8 cellular contexts compared by ENCODE assay signal in genomic region chr14:20613094-20614037, GRCh38.
A peak's percentile ranks its signal among the peaks of the same experiment; 100 is the strongest.
DNase-seq lines count a peak whose midpoint lies in the region; ATAC-seq and TF ChIP-seq lines count a peak whose summit lies in the region.

No MANE protein-coding gene starts in this region.

- in situ Hi-C loops in ACHN (cut with HindIII; ENCODE audit: low pct_ligation_motif_present, low pct_unique_long_range_greater_than_20kb, low sequenced_read_pairs) = no loop called here

- peak; percentile 95 for DNase-seq in ACHN
- peak; percentile 97 for DNase-seq in NCI-H2171 (lab: John Stamatoyannopoulos, UW)
- DNase-seq in cardiac fibroblast (ENCODE audit: low read depth in 2 of 2) = peak; percentile 98 to 99
- peak; percentile 93 for DNase-seq in inferior parietal cortex (ENCODE audit: extremely low spot score)
- peak; percentile 88 for DNase-seq in smooth muscle cell of the brain vasculature (ENCODE audit: low read depth, low spot score)

- peak overlapping the region; percentile 47 for H3K27ac ChIP-seq in VCaP

- TF ChIP-seq CTCF in VCaP (conservative IDR thresholded peaks at IDR 0.05) (peak; percentile 76), cardiac fibroblast (IDR thresholded peaks at IDR 0.05; ENCODE audit: low read depth, low read length) (peak; percentile 73)

- peak; percentile 51 for ATAC-seq in GM18861 (IDR thresholded peaks at IDR 0.05; ENCODE audit: unreplicated experiment)
- peak; percentile 58 for ATAC-seq in HG03103 (IDR thresholded peaks at IDR 0.05; ENCODE audit: low read depth, unreplicated experiment)

- H3K4me3 ChIP-seq in cardiac fibroblast (replicated peaks in 1 of 2; ENCODE audit: low read depth in 2 of 2, low read length in 2 of 2) = peak overlapping the region; percentile 49 to 64

Comparison
In these comparisons a context has a peak if more than half of its experiments do, and no peak if none do; other contexts are left out.
1. Peak in every context shown above with its lines: DNase-seq, ATAC-seq, H3K4me3 ChIP-seq and H3K27ac ChIP-seq.